19 cellular contexts compared by ENCODE assay signal in the genomic region with DNA sequence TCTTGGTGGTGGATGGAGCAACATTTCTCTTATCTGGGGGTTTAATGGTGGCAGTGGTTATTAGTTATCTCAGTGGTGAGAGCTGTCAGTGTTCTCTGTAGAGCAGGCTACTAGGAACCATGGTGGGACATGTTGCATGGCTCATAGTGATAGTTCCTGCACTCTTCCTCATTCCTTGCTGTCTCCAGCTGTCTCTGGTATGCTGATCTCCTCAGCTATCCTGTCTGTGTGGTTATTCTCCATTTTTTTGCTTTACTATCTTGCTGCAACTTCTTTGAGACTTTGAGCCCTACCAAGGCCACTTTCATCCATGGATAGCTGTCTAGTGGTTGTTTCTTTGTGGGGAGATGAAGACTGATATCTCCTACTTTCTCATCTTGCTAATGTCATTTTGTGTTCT.
"Had no signal": no experiment of that assay in that cellular context is flagged by ENCODE, and none has a peak within 500 bp of the region (broad histone marks: within the 10 kb centered on the region; RNA-seq: fewer than 3 reads in every experiment).

No MANE protein-coding gene starts in this region.

- H3K27me3 Mint-ChIP-seq: effector memory CD8-positive, alpha-beta T cell had no signal

- H3K27ac Mint-ChIP-seq: activated T-cell treated with anti-CD3 and anti-CD28 coated beads, Interleukin-2, amount 50 U/mL, for 72 hours; effector memory CD8-positive, alpha-beta T cell; T-helper 1 cell treated with Interleukin-12 subunit alpha and Interleukin-12 subunit beta and Interleukin-4 antibody, amounts not matched to agents 30 μg/mL and 1 μg/mL, for 36 hours had no signal

- H3K4me1 ChIP-seq: tibial nerve, vagina had no signal

- H3K27ac ChIP-seq: tibial nerve, vagina, VCaP had no signal

- H3K4me3 ChIP-seq: tibial nerve, vagina had no signal

- H3K9me3 Mint-ChIP-seq: effector memory CD8-positive, alpha-beta T cell had no signal

- ATAC-seq: activated T-cell treated with anti-CD3 and anti-CD28 coated beads, Interleukin-2, amount 50 U/mL, for 72 hours; effector memory CD8-positive, alpha-beta T cell; left lobe of liver; stimulated activated naive CD8-positive, alpha-beta T cell treated with anti-CD3 and anti-CD28 coated beads, Interleukin-15, Interleukin-2, amounts not matched to agents 100 U/mL and 50 U/mL, for 24 hours had no signal

- H3K4me3 Mint-ChIP-seq: activated T-cell treated with anti-CD3 and anti-CD28 coated beads, Interleukin-2, amount 50 U/mL, for 72 hours; effector memory CD8-positive, alpha-beta T cell; T-helper 1 cell treated with Interleukin-12 subunit alpha and Interleukin-12 subunit beta and Interleukin-4 antibody, amounts not matched to agents 30 μg/mL and 1 μg/mL, for 36 hours had no signal

- H3K9me3 ChIP-seq: vagina had no signal

- H3K27me3 ChIP-seq: tibial nerve, vagina had no signal

- DNase-seq: activated CD4-positive, CD25-positive, alpha-beta regulatory T cell treated with anti-CD3 and anti-CD28 coated beads, Interleukin-2, amount 50 U/mL, for 72 hours; activated CD8-positive, alpha-beta memory T cell treated with anti-CD3 and anti-CD28 coated beads for 24 hours; activated CD8-positive, alpha-beta memory T cell treated with anti-CD3 and anti-CD28 coated beads, Interleukin-2, amount 50 U/mL, for 48 hours; activated effector memory CD4-positive, alpha-beta T cell treated with anti-CD3 and anti-CD28 coated beads, Interleukin-2, amount 50 U/mL, for 16 hours; activated naive CD4-positive, alpha-beta T cell treated with anti-CD3 and anti-CD28 coated beads, Interleukin-2, amount 50 U/mL, for 16 hours; activated T-cell treated with anti-CD3 and anti-CD28 coated beads, Interleukin-2, amount 50 U/mL, for 72 hours; dermis blood vessel endothelial cell; effector memory CD8-positive, alpha-beta T cell; foreskin fibroblast; hippocampal formation; midbrain; occipital lobe; stimulated activated naive CD8-positive, alpha-beta T cell treated with anti-CD3 and anti-CD28 coated beads, Interleukin-15, Interleukin-2, amounts not matched to agents 100 U/mL and 50 U/mL, for 24 hours; substantia nigra had no signal
